Comparison of ENCODE assay signal across 29 cellular contexts in genomic region chr22:22150457-22150856, GRCh38.
"Had no signal": no experiment of that assay in that cellular context is flagged by ENCODE, and none has a peak within 500 bp of the region (broad histone marks: within the 10 kb centered on the region; RNA-seq: fewer than 3 reads in every experiment).

No MANE protein-coding gene starts in this region.

- H3K27me3 Mint-ChIP-seq: stimulated activated memory B cell treated with anti-CD40 and anti-IgM and Interleukin-4, amounts not matched to agents 10 μg/mL and 1 μg/mL and 100 μg/mL, for 72 hours; stimulated activated naive B cell treated with anti-CD40 and anti-IgM and Interleukin-4, amounts not matched to agents 10 μg/mL and 1 μg/mL and 100 μg/mL, for 72 hours had no signal

- H3K27me3 ChIP-seq: testis, thyroid gland, upper lobe of left lung, vagina had no signal

- H3K4me1 ChIP-seq: stomach, suprapubic skin, testis, thyroid gland, tibial artery, tibial nerve, transverse colon, upper lobe of left lung, upper lobe of right lung, uterus, vagina had no signal

- H3K27ac Mint-ChIP-seq: stimulated activated effector memory CD8-positive, alpha-beta T cell treated with anti-CD3 and anti-CD28 coated beads, Interleukin-12 subunit alpha, Interleukin-12 subunit beta, amount 100 ng/mL, for 72 hours; stimulated activated memory B cell treated with anti-CD40 and anti-IgM and Interleukin-4, amounts not matched to agents 10 μg/mL and 1 μg/mL and 100 μg/mL, for 72 hours; stimulated activated naive B cell treated with anti-CD40 and anti-IgM and Interleukin-4, amounts not matched to agents 10 μg/mL and 1 μg/mL and 100 μg/mL, for 72 hours; stimulated activated naive CD8-positive, alpha-beta T cell treated with anti-CD3 and anti-CD28 coated beads, Interleukin-15, amount 100 ng/mL, for 72 hours; stimulated activated naive CD8-positive, alpha-beta T cell treated with anti-CD3 and anti-CD28 coated beads, Interleukin-15, Interleukin-2, amounts not matched to agents 100 ng/mL and 50 ng/mL, for 24 hours; type B pancreatic cell had no signal

- H3K4me1 Mint-ChIP-seq: stimulated activated naive CD8-positive, alpha-beta T cell treated with anti-CD3 and anti-CD28 coated beads, Interleukin-15, amount 100 ng/mL, for 72 hours had no signal

- ATAC-seq: stimulated activated effector memory CD8-positive, alpha-beta T cell treated with anti-CD3 and anti-CD28 coated beads, Interleukin-12 subunit alpha, Interleukin-12 subunit beta, amount 100 ng/mL, for 72 hours; stimulated activated memory B cell treated with anti-CD40 and anti-IgM and Interleukin-4, amounts not matched to agents 10 μg/mL and 1 μg/mL and 100 μg/mL, for 72 hours; stimulated activated naive B cell treated with anti-CD40 and anti-IgM and Interleukin-4, amounts not matched to agents 10 μg/mL and 1 μg/mL and 100 μg/mL, for 72 hours; stimulated activated naive CD8-positive, alpha-beta T cell treated with anti-CD3 and anti-CD28 coated beads, Interleukin-15, amount 100 ng/mL, for 72 hours; stimulated activated naive CD8-positive, alpha-beta T cell treated with anti-CD3 and anti-CD28 coated beads, Interleukin-15, Interleukin-2, amounts not matched to agents 100 U/mL and 50 U/mL, for 24 hours; upper lobe of right lung had no signal

- H3K9me3 Mint-ChIP-seq: stimulated activated effector memory CD8-positive, alpha-beta T cell treated with anti-CD3 and anti-CD28 coated beads, Interleukin-12 subunit alpha, Interleukin-12 subunit beta, amount 100 ng/mL, for 72 hours; stimulated activated memory B cell treated with anti-CD40 and anti-IgM and Interleukin-4, amounts not matched to agents 10 μg/mL and 1 μg/mL and 100 μg/mL, for 72 hours; stimulated activated naive B cell treated with anti-CD40 and anti-IgM and Interleukin-4, amounts not matched to agents 10 μg/mL and 1 μg/mL and 100 μg/mL, for 72 hours; stimulated activated naive CD8-positive, alpha-beta T cell treated with anti-CD3 and anti-CD28 coated beads, Interleukin-15, amount 100 ng/mL, for 72 hours; stimulated activated naive CD8-positive, alpha-beta T cell treated with anti-CD3 and anti-CD28 coated beads, Interleukin-15, Interleukin-2, amounts not matched to agents 100 ng/mL and 50 ng/mL, for 24 hours; type B pancreatic cell had no signal

- H3K27ac ChIP-seq: stomach, suprapubic skin, testis, thoracic aorta, thyroid gland, tibial artery, tibial nerve, transverse colon, upper lobe of left lung, upper lobe of right lung, uterus, vagina had no signal

- H3K36me3 Mint-ChIP-seq: stimulated activated effector memory CD8-positive, alpha-beta T cell treated with anti-CD3 and anti-CD28 coated beads, Interleukin-12 subunit alpha, Interleukin-12 subunit beta, amount 100 ng/mL, for 72 hours; stimulated activated memory B cell treated with anti-CD40 and anti-IgM and Interleukin-4, amounts not matched to agents 10 μg/mL and 1 μg/mL and 100 μg/mL, for 72 hours; type B pancreatic cell had no signal

- H3K36me3 ChIP-seq: stomach, suprapubic skin, thoracic aorta, thyroid gland, tibial artery, tibial nerve, transverse colon, upper lobe of left lung, upper lobe of right lung, uterus, vagina had no signal

- H3K4me3 Mint-ChIP-seq: stimulated activated effector memory CD8-positive, alpha-beta T cell treated with anti-CD3 and anti-CD28 coated beads, Interleukin-12 subunit alpha, Interleukin-12 subunit beta, amount 100 ng/mL, for 72 hours; stimulated activated memory B cell treated with anti-CD40 and anti-IgM and Interleukin-4, amounts not matched to agents 10 μg/mL and 1 μg/mL and 100 μg/mL, for 72 hours; stimulated activated naive B cell treated with anti-CD40 and anti-IgM and Interleukin-4, amounts not matched to agents 10 μg/mL and 1 μg/mL and 100 μg/mL, for 72 hours; stimulated activated naive CD8-positive, alpha-beta T cell treated with anti-CD3 and anti-CD28 coated beads, Interleukin-15, amount 100 ng/mL, for 72 hours; stimulated activated naive CD8-positive, alpha-beta T cell treated with anti-CD3 and anti-CD28 coated beads, Interleukin-15, Interleukin-2, amounts not matched to agents 100 ng/mL and 50 ng/mL, for 24 hours; type B pancreatic cell had no signal

- FAIRE-seq: urothelium cell line had no signal

- H3K4me3 ChIP-seq: stomach, suprapubic skin, testis, thoracic aorta, thyroid gland, tibial artery, tibial nerve, transverse colon, upper lobe of left lung, upper lobe of right lung, uterus, vagina had no signal

- DNase-seq: stimulated activated CD4-positive, alpha-beta T cell treated with anti-CD3 and anti-CD28 coated beads, Interleukin-2, amount 100 ng/mL, for 48 hours; stimulated activated CD4-positive, alpha-beta T cell treated with anti-CD3 and anti-CD28 coated beads, Interleukin-4, amount 100 ng/mL, for 1 hour; stimulated activated CD4-positive, alpha-beta T cell treated with anti-CD3 and anti-CD28 coated beads, Interleukin-4, amount 100 ng/mL, for 24 hours; stimulated activated CD4-positive, alpha-beta T cell treated with anti-CD3 and anti-CD28 coated beads, Interleukin-4, amount 100 ng/mL, for 4 hours; stimulated activated CD8-positive, alpha-beta memory T cell treated with anti-CD3 and anti-CD28 coated beads, Interleukin-4, amount 100 ng/mL, for 48 hours; stimulated activated naive B cell treated with anti-CD40 and anti-IgM and Interleukin-4, amounts not matched to agents 10 μg/mL and 1 μg/mL and 100 μg/mL, for 72 hours; stimulated activated naive CD4-positive, alpha-beta T cell; stimulated activated naive CD4-positive, alpha-beta T cell treated with Interleukin-2 at 50 U/mL for 16 hours; stimulated activated naive CD8-positive, alpha-beta T cell treated with anti-CD3 and anti-CD28 coated beads, Interleukin-15, amount 100 ng/mL, for 72 hours; stimulated activated naive CD8-positive, alpha-beta T cell treated with anti-CD3 and anti-CD28 coated beads, Interleukin-15, Interleukin-2, amounts not matched to agents 100 U/mL and 50 U/mL, for 24 hours; stomach; substantia nigra; testis; thyroid gland; tibial artery; transverse colon; trophoblast cell; upper lobe of left lung; upper lobe of right lung; uterus had no signal

- H3K9me3 ChIP-seq: stomach, suprapubic skin, testis, thoracic aorta, thyroid gland, tibial artery, tibial nerve, transverse colon, upper lobe of left lung, upper lobe of right lung, uterus, vagina had no signal
